In the genomic region with DNA sequence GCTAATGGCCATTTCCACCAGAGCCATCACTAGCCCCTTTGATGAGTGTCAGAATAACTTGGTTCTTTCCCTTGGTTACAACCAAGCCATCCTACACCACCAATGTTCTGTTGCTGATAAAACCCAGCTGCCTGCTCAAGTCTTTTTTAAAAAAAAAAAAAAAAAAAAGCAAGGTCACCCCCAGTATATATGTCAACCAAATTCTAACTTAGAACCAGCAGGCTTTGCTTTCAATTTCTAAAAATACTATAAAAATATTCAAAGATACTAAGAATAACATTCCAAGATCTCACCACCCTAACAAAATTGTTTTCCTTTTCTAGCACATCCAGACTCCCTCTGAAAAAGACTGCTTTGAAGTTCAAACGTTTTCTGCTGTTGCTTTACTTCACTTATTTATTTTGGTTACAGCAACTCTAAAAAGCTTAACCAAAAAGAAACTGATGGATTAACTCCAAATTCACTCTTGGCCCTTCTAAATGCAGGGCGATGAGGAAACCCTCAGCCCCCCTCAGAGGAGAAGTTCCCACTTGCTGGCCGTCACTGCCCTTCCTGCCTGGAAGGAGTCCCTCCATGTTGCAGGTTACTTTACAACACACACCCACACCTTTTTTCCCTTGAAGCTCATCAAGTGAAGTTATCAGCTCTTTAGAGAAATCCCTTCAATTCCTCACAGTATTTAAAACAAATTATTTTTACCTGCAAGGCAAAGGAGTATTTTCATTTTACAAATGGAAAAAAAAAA, we compare ENCODE assay signal across 1 cellular context.
TF ChIP-seq lines count a peak whose summit lies in the region.

No MANE protein-coding gene starts in this region.

TF ChIP-seq in K562, 482 proteins besides CTCF, POLR2A, EP300 and RAD21 (continued from another document):
- TF ChIP-seq, protein P1, sequence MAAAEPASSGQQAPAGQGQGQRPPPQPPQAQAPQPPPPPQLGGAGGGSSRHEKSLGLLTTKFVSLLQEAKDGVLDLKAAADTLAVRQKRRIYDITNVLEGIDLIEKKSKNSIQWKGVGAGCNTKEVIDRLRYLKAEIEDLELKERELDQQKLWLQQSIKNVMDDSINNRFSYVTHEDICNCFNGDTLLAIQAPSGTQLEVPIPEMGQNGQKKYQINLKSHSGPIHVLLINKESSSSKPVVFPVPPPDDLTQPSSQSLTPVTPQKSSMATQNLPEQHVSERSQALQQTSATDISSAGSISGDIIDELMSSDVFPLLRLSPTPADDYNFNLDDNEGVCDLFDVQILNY (CRISPR knock-in tag; IDR thresholded peaks at IDR 0.05): no peak
